Comparison of ENCODE assay signal across 8 cellular contexts in genomic region chr20:5654557-5654956, GRCh38. TPM values are rescaled to one million over a fixed set of nuclear protein-coding genes. Genes with fewer than 3 reads are reported as not detected.
DNase-seq lines count a peak whose midpoint lies in the region; ATAC-seq lines count a peak whose summit lies in the region.
"Had no signal": no experiment of that assay in that cellular context is flagged by ENCODE, and none has a peak within 500 bp of the region (broad histone marks: within the 10 kb centered on the region; RNA-seq: fewer than 3 reads in every experiment).

No MANE protein-coding gene starts in this region.

- H3K27ac Mint-ChIP-seq in dendritic cell treated with granulocyte-macrophage colony-stimulating factor and Interleukin-4, amounts not matched to agents 40 ng/mL and 50 ng/mL, for 4 days, result peak overlapping the region; percentile 98

- no peaks in the 10 kb centered on the region for H3K27me3 ChIP-seq in GM23248 (replicated peaks; ENCODE audit: insufficient read depth)
- H3K27me3 ChIP-seq: transverse colon had no signal

- peaks cover 47% of the 10 kb centered on the region for H3F3A ChIP-seq in GM23248 (ENCODE audit: insufficient read depth)

- H3K79me2 ChIP-seq in GM23248 (ENCODE audit: insufficient read depth), result no peaks in the 10 kb centered on the region

- in situ Hi-C loops in GM23248 (cut with MboI), result no loop called here

- H3K4me1 Mint-ChIP-seq in dendritic cell treated with granulocyte-macrophage colony-stimulating factor and Interleukin-4, amounts not matched to agents 40 ng/mL and 50 ng/mL, for 4 days (ENCODE audit: low read depth), result peaks cover 80% of the 10 kb centered on the region

- peak overlapping the region; percentile 95 for H3K27ac ChIP-seq in GM23248

- peak overlapping the region; percentile 37 for H3K4me2 ChIP-seq in GM23248 (ENCODE audit: unreplicated experiment)

- DNase-seq in GM23248 (peak; percentile 95), NCI-H748 (lab: John Stamatoyannopoulos, UW; ENCODE audit: unreplicated experiment) (peak; percentile 69), renal cortical epithelial cell (ENCODE audit: low read depth) (peak; percentile 87), NCI-H1930 (lab: John Stamatoyannopoulos, UW) (no peak), NCI-H524 treated with DMSO at 0.1 percent for 48 hours (lab: John Stamatoyannopoulos, UW) (no peak)
- DNase-seq: transverse colon had no signal

- H2AFZ ChIP-seq in GM23248, result no peak overlapping the region

- intact Hi-C loops in dendritic cell treated with granulocyte-macrophage colony-stimulating factor and Interleukin-4, amounts not matched to agents 40 ng/mL and 50 ng/mL, for 4 days (cut with micrococcal nuclease), result loop anchor here (1.0 kb wide), 1 partner anchor 9 kb away; no protein-coding TSS in a partner anchor

- peaks cover 58% of the 10 kb centered on the region for H3K4me1 ChIP-seq in GM23248 (ENCODE audit: insufficient read depth)

- H4K20me1 ChIP-seq in GM23248 (ENCODE audit: insufficient read depth), result no peaks in the 10 kb centered on the region

- H3K9ac ChIP-seq in GM23248, result peak overlapping the region; percentile 73

- H3K4me3 ChIP-seq in GM23248, result no peak overlapping the region
- H3K4me3 ChIP-seq: transverse colon had no signal

- no peak for ATAC-seq in HG03354 (IDR thresholded peaks at IDR 0.05; ENCODE audit: poor library complexity, severe bottlenecking, unreplicated experiment)

- 29 to 30% methylated on average over 3 of the region's 3 CpGs for WGBS in GM23248 (ENCODE audit: low coverage in 1 of 2, low lambda C conversion rate in 2 of 2, missing lambda C conversion rate in 2 of 2), 2 experiments

- H3K9me3 Mint-ChIP-seq in dendritic cell treated with granulocyte-macrophage colony-stimulating factor and Interleukin-4, amounts not matched to agents 40 ng/mL and 50 ng/mL, for 4 days, result no peaks in the 10 kb centered on the region

- H3K36me3 Mint-ChIP-seq in dendritic cell treated with granulocyte-macrophage colony-stimulating factor and Interleukin-4, amounts not matched to agents 40 ng/mL and 50 ng/mL, for 4 days (ENCODE audit: low read depth), result no peaks in the 10 kb centered on the region

- no peaks in the 10 kb centered on the region for H3K36me3 ChIP-seq in GM23248 (ENCODE audit: low read depth)
- H3K36me3 ChIP-seq: transverse colon had no signal

- no peaks in the 10 kb centered on the region for H3K9me2 ChIP-seq in GM23248 (ENCODE audit: insufficient read depth)

- H3K4me3 Mint-ChIP-seq in dendritic cell treated with granulocyte-macrophage colony-stimulating factor and Interleukin-4, amounts not matched to agents 40 ng/mL and 50 ng/mL, for 4 days, result no peak overlapping the region

- no peaks in the 10 kb centered on the region for H3K9me3 ChIP-seq in GM23248 (ENCODE audit: low read depth)
- H3K9me3 ChIP-seq: transverse colon had no signal

- H3K27me3 Mint-ChIP-seq in dendritic cell treated with granulocyte-macrophage colony-stimulating factor and Interleukin-4, amounts not matched to agents 40 ng/mL and 50 ng/mL, for 4 days, result no peaks in the 10 kb centered on the region

RNA-seq across cellular contexts. Expression of gene GPCPD1, which starts 43.8 kb away (rescaled TPM):
- total RNA-seq in GM23248 (2014; rRNA removed; shearing (Covaris generic)), result 20.9 and 29.7 TPM in 2 replicates
- 21.4 and 24.5 TPM in 2 replicates for polyA plus RNA-seq in GM23248 (2016; fragmentation: Nextera tagmentation; extraction: Ambion mirVana)
- 11.5 TPM in 2 replicates for total RNA-seq in renal cortical epithelial cell

Comparison
In these comparisons a context has a peak if more than half of its experiments do, and no peak if none do; other contexts are left out.
1. DNase-seq: peak in GM23248 (single experiment), NCI-H748 (single experiment) and renal cortical epithelial cell (single experiment); none in NCI-H1930 (0 of 2) and NCI-H524 treated with DMSO at 0.1 percent for 48 hours (single experiment).